ENCODE assay signal across 2 cellular contexts in genomic region chr16:1089822-1090619, GRCh38.
TF ChIP-seq lines count a peak whose summit lies in the region.

No MANE protein-coding gene starts in this region.

TF ChIP-seq in HCT116, 20 proteins besides CTCF, POLR2A, EP300 and RAD21:
- TF ChIP-seq JUND (IDR thresholded peaks at IDR 0.05) = no peak
- no peak for TF ChIP-seq EGR1 (IDR thresholded peaks at IDR 0.05; ENCODE audit: low read depth)
- no peak for TF ChIP-seq ZBTB33 (IDR thresholded peaks at IDR 0.05; ENCODE audit: extremely low read depth, insufficient replicate concordance, low read length)
- TF ChIP-seq TCF7L2 (IDR thresholded peaks at IDR 0.05; ENCODE audit: borderline replicate concordance, extremely low read depth, insufficient read depth, insufficient read length) = peak; percentile 10
- peak; percentile 69 for TF ChIP-seq POLR2AphosphoS5 (IDR thresholded peaks at IDR 0.05; ENCODE audit: low read depth, low read length)
- TF ChIP-seq SIN3A (IDR thresholded peaks at IDR 0.05; ENCODE audit: low read depth) = no peak
- no peak for TF ChIP-seq FOSL1 (IDR thresholded peaks at IDR 0.05; ENCODE audit: low read depth)
- no peak for TF ChIP-seq EZH2 (IDR thresholded peaks at IDR 0.05)
- no peak for TF ChIP-seq REST (IDR thresholded peaks at IDR 0.05; ENCODE audit: low read depth)
- TF ChIP-seq ZNF274 (IDR thresholded peaks at IDR 0.05; ENCODE audit: low read depth, low read length) = no peak
- no peak for TF ChIP-seq CEBPB (IDR thresholded peaks at IDR 0.05; ENCODE audit: low read depth)
- no peak for TF ChIP-seq ATF3 (IDR thresholded peaks at IDR 0.05)
- no peak for TF ChIP-seq SRF (IDR thresholded peaks at IDR 0.05; ENCODE audit: low read depth)
- TF ChIP-seq ELF1 (IDR thresholded peaks at IDR 0.05; ENCODE audit: borderline replicate concordance, low read depth) = no peak
- TF ChIP-seq SP1 (IDR thresholded peaks at IDR 0.05; ENCODE audit: low read depth) = no peak
- TF ChIP-seq CBX3 (IDR thresholded peaks at IDR 0.05; ENCODE audit: low read depth) = no peak
- TF ChIP-seq MAX (IDR thresholded peaks at IDR 0.05) = no peak
- peak; percentile 46 for TF ChIP-seq YY1 (IDR thresholded peaks at IDR 0.05; ENCODE audit: extremely low read depth, insufficient replicate concordance, low read depth, low read length)
TF ChIP-seq in HCT116: peak in this region for 3.

TF ChIP-seq in SK-N-SH, 30 proteins besides CTCF, POLR2A, EP300 and RAD21:
- TF ChIP-seq POLR2AphosphoS5 (IDR thresholded peaks at IDR 0.05; ENCODE audit: low read depth, low read length) (no peak), USF2 (IDR thresholded peaks at IDR 0.05; ENCODE audit: borderline replicate concordance, low read depth, low read length) (no peak), IRF3 (IDR thresholded peaks at IDR 0.05; ENCODE audit: low read depth, low read length) (no peak), TAF1 (IDR thresholded peaks at IDR 0.05; ENCODE audit: borderline replicate concordance, low read depth, low read length) (no peak), SMC3 (IDR thresholded peaks at IDR 0.05; ENCODE audit: low read depth, low read length) (no peak), YY1 (IDR thresholded peaks at IDR 0.05; ENCODE audit: low read depth) (no peak), CHD2 (IDR thresholded peaks at IDR 0.05; ENCODE audit: low read length, partially characterized antibody) (no peak), EZH2phosphoT487 (IDR thresholded peaks at IDR 0.05; ENCODE audit: borderline replicate concordance, low read depth) (no peak), JUND (IDR thresholded peaks at IDR 0.05) (no peak)
